In genomic region chr17:34713687-34714086, GRCh38 we compare ENCODE assay signal across 22 cellular contexts.
DNase-seq lines count a peak whose midpoint lies in the region; ATAC-seq, FAIRE-seq and TF ChIP-seq lines count a peak whose summit lies in the region.
"Had no signal": no experiment of that assay in that cellular context is flagged by ENCODE, and none has a peak within 500 bp of the region (broad histone marks: within the 10 kb centered on the region; RNA-seq: fewer than 3 reads in every experiment).

No MANE protein-coding gene starts in this region.

- H3K4me1 Mint-ChIP-seq in endodermal cell, result peaks cover 17% of the 10 kb centered on the region
- H3K4me1 Mint-ChIP-seq: CD4-positive, CD25-positive, alpha-beta regulatory T cell; CD8-positive, alpha-beta memory T cell had no signal

- 0 out of 5 replicates have a peak, but pooled peaks cover 0 to 4% of the 10 kb centered on the region in 2 experiments for H3K27me3 ChIP-seq in K562 (ENCODE audit: control insufficient read depth in 2 of 2, insufficient read depth in 2 of 2, low read length in 2 of 2)
- peaks cover 14% of the 10 kb centered on the region for H3K27me3 ChIP-seq in endodermal cell (ENCODE audit: control insufficient read depth, insufficient read depth, low read length, poor library complexity, severe bottlenecking)
- H3K27me3 ChIP-seq in neural cell (ENCODE audit: insufficient read depth, low read depth, low read length), result no peaks in the 10 kb centered on the region
- H3K27me3 ChIP-seq: BE2C had no signal

- intact Hi-C loops in K562 (cut with micrococcal nuclease), result no loop called here

- TF ChIP-seq RAD21 in K562 (CRISPR knock-in tag; conservative IDR thresholded peaks at IDR 0.05 in 1 of 2, IDR thresholded peaks at IDR 0.05 in 1 of 2) (no peak), neural cell (conservative IDR thresholded peaks at IDR 0.05) (no peak)

- no peak for TF ChIP-seq POLR2A in K562 (conservative IDR thresholded peaks at IDR 0.05)

- in situ Hi-C loops in K562 (cut with MboI), result no loop called here

- DNase-seq in K562 (ENCODE audit: extremely low read depth in 1 of 4, low spot score in 3 of 4), result no peak
- DNase-seq in endodermal cell, result peak; percentile 25
- peak; percentile 13 for DNase-seq in ureter (ENCODE audit: low spot score)
- no peak for DNase-seq in RPMI8226
- no peak for DNase-seq in activated CD4-positive, CD25-positive, alpha-beta regulatory T cell treated with anti-CD3 and anti-CD28 coated beads, Interleukin-2, amount 50 U/mL, for 72 hours
- DNase-seq in DMS153 (lab: John Stamatoyannopoulos, UW), result no peak
- DNase-seq: ACHN; BE2C; C1 segment of cervical spinal cord; CD4-positive, CD25-positive, alpha-beta regulatory T cell; CD8-positive, alpha-beta memory T cell; COR-L47; DMS79 treated with DMSO at 0.1 percent for 48 hours; GF-D8; GM23248; HCEC 1CT; IMR-90; KBM-7 had no signal

- no peak overlapping the region for H3K27ac ChIP-seq in K562 (ENCODE audit: extremely low read depth, low read depth, low read length)
- H3K27ac ChIP-seq in endodermal cell (ENCODE audit: low read depth, low read length), result no peak overlapping the region
- H3K27ac ChIP-seq in neural cell (ENCODE audit: low read length), result peak overlapping the region; percentile 44
- H3K27ac ChIP-seq: GM23248, HL-60 had no signal

- H3F3A ChIP-seq in neural cell (ENCODE audit: insufficient read depth, low read length, poor library complexity, severe bottlenecking), result no peaks in the 10 kb centered on the region

- H3K4me2 ChIP-seq in K562 (ENCODE audit: insufficient read depth, low read length), result no peak overlapping the region
- H3K4me2 ChIP-seq in neural cell (ENCODE audit: low read length), result no peak overlapping the region

- H3K27ac Mint-ChIP-seq in endodermal cell, result no peak overlapping the region
- H3K27ac Mint-ChIP-seq: CD4-positive, CD25-positive, alpha-beta regulatory T cell; CD8-positive, alpha-beta memory T cell had no signal

- peaks cover 13% of the 10 kb centered on the region for H3K27me3 Mint-ChIP-seq in endodermal cell (ENCODE audit: insufficient read depth)

- no peak overlapping the region for H3K9ac ChIP-seq in K562 (ENCODE audit: insufficient read depth in 1 of 2, low read depth in 2 of 2, low read length in 2 of 2)
- H3K9ac ChIP-seq in endodermal cell (ENCODE audit: extremely low read depth, low read length, poor library complexity, severe bottlenecking), result no peak overlapping the region
- H3K9ac ChIP-seq in neural cell (ENCODE audit: low read length), result no peak overlapping the region
- H3K9ac ChIP-seq: GM23248 had no signal

- H3K4me3 ChIP-seq in K562 (no peak overlapping the region), endodermal cell (ENCODE audit: low read length) (no peak overlapping the region), neural cell (ENCODE audit: low read length) (no peak overlapping the region)
- H3K4me3 ChIP-seq: GM23248 had no signal

- no peaks in the 10 kb centered on the region for H3K9me2 ChIP-seq in neural cell (ENCODE audit: insufficient read depth, low read length)

- 0% methylated on average over 1 of the region's 1 CpG for WGBS in K562 (ENCODE audit: insufficient coverage, low coverage, missing lambda C conversion rate)
- 100% methylated on average over 1 of the region's 1 CpG; no CpG with 5 or more reads in 1 of the 2 experiments for WGBS in endodermal cell (ENCODE audit: insufficient coverage in 1 of 2, insufficient read length in 1 of 2), 2 experiments

- H3K9me3 ChIP-seq in K562 (replicated peaks; ENCODE audit: control insufficient read depth, insufficient read depth, low read depth, low read length), result no peaks in the 10 kb centered on the region
- no peaks in the 10 kb centered on the region for H3K9me3 ChIP-seq in endodermal cell (ENCODE audit: control insufficient read depth, low read length)
- H3K9me3 ChIP-seq in neural cell (ENCODE audit: low read length), result no peaks in the 10 kb centered on the region
- H3K9me3 ChIP-seq: BE2C had no signal

- no peaks in the 10 kb centered on the region for H3K79me2 ChIP-seq in K562 (ENCODE audit: control insufficient read depth, insufficient read depth, low read length)
- no peaks in the 10 kb centered on the region for H3K79me2 ChIP-seq in neural cell (replicated peaks; ENCODE audit: insufficient read depth, low read length)

- no peaks in the 10 kb centered on the region for H3K36me3 Mint-ChIP-seq in endodermal cell (ENCODE audit: low read depth)
- H3K36me3 Mint-ChIP-seq: CD4-positive, CD25-positive, alpha-beta regulatory T cell; CD8-positive, alpha-beta memory T cell had no signal

- no peak overlapping the region for H3K4me3 Mint-ChIP-seq in endodermal cell
- H3K4me3 Mint-ChIP-seq: CD4-positive, CD25-positive, alpha-beta regulatory T cell; CD8-positive, alpha-beta memory T cell had no signal

- FAIRE-seq in K562 (lab: Jason Lieb, UNC), result no peak
- FAIRE-seq: A204.1, GM19239 had no signal

- CTCF ChIA-PET in K562 (lab: Yijun Ruan, JAX; ENCODE audit: low intra/inter-chr PET ratio), result no interaction called here

- H3K9me1 ChIP-seq in K562 (ENCODE audit: control insufficient read depth, insufficient read depth, low read length), result no peaks in the 10 kb centered on the region

- H3K36me3 ChIP-seq in K562 (ENCODE audit: control insufficient read depth, insufficient read depth, low read length) (no peaks in the 10 kb centered on the region), endodermal cell (ENCODE audit: control insufficient read depth, insufficient read depth, low read length) (no peaks in the 10 kb centered on the region), neural cell (ENCODE audit: insufficient read depth, low read length) (no peaks in the 10 kb centered on the region)
- H3K36me3 ChIP-seq: BE2C had no signal

- no peaks in the 10 kb centered on the region for H4K20me1 ChIP-seq in K562 (replicated peaks; ENCODE audit: control insufficient read depth, insufficient read depth, low read length)
- no peaks in the 10 kb centered on the region for H4K20me1 ChIP-seq in neural cell (ENCODE audit: insufficient read depth)

- no peak for TF ChIP-seq EP300 in K562 (IDR thresholded peaks at IDR 0.05; ENCODE audit: low read length)
- TF ChIP-seq EP300 in neural cell (conservative IDR thresholded peaks at IDR 0.05; ENCODE audit: poor library complexity, severe bottlenecking), result no peak

- no peaks in the 10 kb centered on the region for H3K9me3 Mint-ChIP-seq in endodermal cell
- H3K9me3 Mint-ChIP-seq: CD8-positive, alpha-beta memory T cell had no signal

- no TSS peak for BruUV-seq in K562 (replicated peaks; lab: Mats Ljungman, UMichigan)

- no peaks in the 10 kb centered on the region for H3K4me1 ChIP-seq in K562 (replicated peaks in 1 of 2; ENCODE audit: control insufficient read depth in 2 of 2, insufficient read depth in 2 of 2, low read length in 2 of 2)
- peaks cover 2% of the 10 kb centered on the region for H3K4me1 ChIP-seq in endodermal cell (ENCODE audit: control insufficient read depth, insufficient read depth, low read length)
- H3K4me1 ChIP-seq: BE2C had no signal

- no peak overlapping the region for H2AFZ ChIP-seq in K562 (ENCODE audit: low read depth, low read length)
- no peak overlapping the region for H2AFZ ChIP-seq in neural cell (ENCODE audit: low read depth, low read length)
- H2AFZ ChIP-seq: GM23248 had no signal

- POLR2A ChIA-PET in K562 (lab: Yijun Ruan, JAX), result no interaction called here

- no peak for ATAC-seq in K562

- no peak for TF ChIP-seq CTCF in K562 (IDR thresholded peaks at IDR 0.05 in 2 of 3, conservative IDR thresholded peaks at IDR 0.05 in 1 of 3; ENCODE audit: insufficient read depth in 2 of 3, low read depth in 1 of 3, low read length in 3 of 3)
- no peak for TF ChIP-seq CTCF in endodermal cell (conservative IDR thresholded peaks at IDR 0.05)
- no peak for TF ChIP-seq CTCF in neural cell (IDR thresholded peaks at IDR 0.05; ENCODE audit: poor library complexity, severe bottlenecking)

TF ChIP-seq in K562, 482 proteins besides CTCF, POLR2A, EP300 and RAD21:
- TF ChIP-seq CTBP1 (IDR thresholded peaks at IDR 0.05; ENCODE audit: borderline replicate concordance), result no peak
- peak; percentile 10 for TF ChIP-seq RBM25 (IDR thresholded peaks at IDR 0.05; ENCODE audit: low read depth, low read length, severe bottlenecking)

TF ChIP-seq in neural cell, 6 proteins besides CTCF, POLR2A, EP300 and RAD21:
- TF ChIP-seq POLR2AphosphoS5 (IDR thresholded peaks at IDR 0.05), result no peak
- TF ChIP-seq EZH2 (IDR thresholded peaks at IDR 0.05; ENCODE audit: borderline replicate concordance, insufficient read depth, low read length, poor library complexity, severe bottlenecking), result no peak
- TF ChIP-seq SMC3 (conservative IDR thresholded peaks at IDR 0.05; ENCODE audit: poor library complexity), result no peak
- no peak for TF ChIP-seq TAF1 (IDR thresholded peaks at IDR 0.05; ENCODE audit: low read depth)
- TF ChIP-seq REST (IDR thresholded peaks at IDR 0.05; ENCODE audit: borderline replicate concordance), result no peak
- TF ChIP-seq MXI1 (conservative IDR thresholded peaks at IDR 0.05; ENCODE audit: poor library complexity, severe bottlenecking), result no peak
TF ChIP-seq in neural cell: peak in this region for 0.

Comparison
In these comparisons a context has a peak if more than half of its experiments do, and no peak if none do; other contexts are left out.
1. DNase-seq: peak in endodermal cell (single experiment) and ureter (single experiment); none in K562 (0 of 4), RPMI8226 (single experiment), activated CD4-positive, CD25-positive, alpha-beta regulatory T cell treated with anti-CD3 and anti-CD28 coated beads, Interleukin-2, amount 50 U/mL, for 72 hours (single experiment) and DMS153 (single experiment).